ENCODE assay signal across 18 cellular contexts in the genomic region with DNA sequence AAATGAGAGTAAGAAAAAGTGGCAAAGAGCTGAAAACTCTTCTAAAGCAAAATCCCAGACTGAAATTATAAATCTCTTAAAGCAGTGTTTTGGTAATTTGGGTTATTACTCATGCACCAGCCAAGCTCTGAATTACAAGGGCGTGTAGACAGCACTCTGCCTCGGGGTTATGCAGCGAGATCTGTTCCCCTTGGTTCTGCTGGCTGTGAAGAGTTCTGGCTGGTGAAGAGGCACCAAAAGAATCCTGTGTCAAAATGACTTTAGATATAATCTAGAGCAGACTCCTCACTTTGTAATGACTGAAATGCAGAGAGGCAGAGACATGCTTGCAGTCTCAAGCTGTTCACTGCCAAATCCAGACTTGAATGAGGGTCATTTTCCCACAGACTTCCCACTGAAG.
DNase-seq lines count a peak whose midpoint lies in the region; ATAC-seq and TF ChIP-seq lines count a peak whose summit lies in the region.
"Had no signal": no experiment of that assay in that cellular context is flagged by ENCODE, and none has a peak within 500 bp of the region (broad histone marks: within the 10 kb centered on the region; RNA-seq: fewer than 3 reads in every experiment).

No MANE protein-coding gene starts in this region.

- POLR2A ChIA-PET in MCF 10A (lab: Yijun Ruan, JAX): no interaction called here

- H3K4me1 Mint-ChIP-seq in MCF 10A (ENCODE audit: insufficient read depth, unreplicated experiment): no peaks in the 10 kb centered on the region
- no peaks in the 10 kb centered on the region for H3K4me1 Mint-ChIP-seq in stimulated activated memory B cell treated with anti-CD40 and anti-IgM and Interleukin-4, amounts not matched to agents 10 μg/mL and 1 μg/mL and 100 μg/mL, for 72 hours
- H3K4me1 Mint-ChIP-seq: CD4-positive, alpha-beta memory T cell; memory B cell had no signal

- no peaks in the 10 kb centered on the region for H3K9me3 ChIP-seq in mesenchymal stem cell (ENCODE audit: control insufficient read depth, low read length)
- no peaks in the 10 kb centered on the region for H3K9me3 ChIP-seq in uterus
- H3K9me3 ChIP-seq: colonic mucosa, thoracic aorta had no signal

- H3K27ac Mint-ChIP-seq in MCF 10A (ENCODE audit: low read depth, unreplicated experiment): no peak overlapping the region
- no peak overlapping the region for H3K27ac Mint-ChIP-seq in stimulated activated memory B cell treated with anti-CD40 and anti-IgM and Interleukin-4, amounts not matched to agents 10 μg/mL and 1 μg/mL and 100 μg/mL, for 72 hours
- H3K27ac Mint-ChIP-seq: CD4-positive, alpha-beta memory T cell; memory B cell had no signal

- CTCF ChIA-PET in MCF 10A (lab: Yijun Ruan, JAX): interaction anchor here (0.6 to 1.1 kb wide), 3 partner anchors 9 to 1410 kb away, joined by 3 to 4 read pairs (median 3); no protein-coding TSS in a partner anchor

- H2BK12ac ChIP-seq in mesenchymal stem cell (ENCODE audit: low read length in 2 of 2): no peak overlapping the region

- no peak overlapping the region for H3K9ac ChIP-seq in mesenchymal stem cell (ENCODE audit: low read length)

- no peaks in the 10 kb centered on the region for H3K36me3 ChIP-seq in mesenchymal stem cell (ENCODE audit: control insufficient read depth in 1 of 2, insufficient read depth in 2 of 2, low read depth in 1 of 2, low read length in 2 of 2)
- H3K36me3 ChIP-seq in uterus: no peaks in the 10 kb centered on the region
- H3K36me3 ChIP-seq: colonic mucosa, thoracic aorta had no signal

- H3K4me2 ChIP-seq in mesenchymal stem cell (ENCODE audit: low read length, poor library complexity, severe bottlenecking): no peak overlapping the region

- no peak for TF ChIP-seq CTCF in MCF 10A (IDR thresholded peaks at IDR 0.05; ENCODE audit: unreplicated experiment)
- no peak for TF ChIP-seq CTCF in uterus (IDR thresholded peaks at IDR 0.05)

- no peak overlapping the region for H3K23ac ChIP-seq in mesenchymal stem cell (ENCODE audit: low read length in 2 of 2)

- no peaks in the 10 kb centered on the region for H3K9me3 Mint-ChIP-seq in MCF 10A (ENCODE audit: unreplicated experiment)
- peaks cover 3% of the 10 kb centered on the region for H3K9me3 Mint-ChIP-seq in stimulated activated memory B cell treated with anti-CD40 and anti-IgM and Interleukin-4, amounts not matched to agents 10 μg/mL and 1 μg/mL and 100 μg/mL, for 72 hours

- H3K18ac ChIP-seq in mesenchymal stem cell (ENCODE audit: low read depth in 1 of 2, low read length in 2 of 2): no peak overlapping the region

- no peaks in the 10 kb centered on the region for H3K36me3 Mint-ChIP-seq in MCF 10A (ENCODE audit: insufficient read depth, unreplicated experiment)
- H3K36me3 Mint-ChIP-seq in stimulated activated memory B cell treated with anti-CD40 and anti-IgM and Interleukin-4, amounts not matched to agents 10 μg/mL and 1 μg/mL and 100 μg/mL, for 72 hours: no peaks in the 10 kb centered on the region
- H3K36me3 Mint-ChIP-seq: CD4-positive, alpha-beta memory T cell; memory B cell had no signal

- H3K79me1 ChIP-seq in mesenchymal stem cell (replicated peaks; ENCODE audit: low read length, poor library complexity, severe bottlenecking): no peaks in the 10 kb centered on the region

- no peaks in the 10 kb centered on the region for H3K27me3 ChIP-seq in mesenchymal stem cell (ENCODE audit: control insufficient read depth in 1 of 2, insufficient read depth in 1 of 2, low read length in 2 of 2)
- no peaks in the 10 kb centered on the region for H3K27me3 ChIP-seq in uterus
- H3K27me3 ChIP-seq: colonic mucosa had no signal

- TF ChIP-seq POLR2A in uterus (IDR thresholded peaks at IDR 0.05): no peak

- H2BK120ac ChIP-seq in mesenchymal stem cell (ENCODE audit: low read depth, low read length): no peak overlapping the region

- peak; percentile 4 to 47 for DNase-seq in T47D (ENCODE audit: low read depth in 1 of 2, low spot score in 1 of 2)
- DNase-seq in MCF 10A (ENCODE audit: unreplicated experiment): no peak
- peak; percentile 27 for DNase-seq in astrocyte of the hippocampus (ENCODE audit: low read depth, low spot score)
- DNase-seq in mesenchymal stem cell: no peak
- peak in 1 of 2 donors; percentile 19 for DNase-seq in uterus
- no peak for DNase-seq in activated effector memory CD4-positive, alpha-beta T cell treated with anti-CD3 and anti-CD28 coated beads, Interleukin-2, amount 50 U/mL, for 16 hours
- no peak for DNase-seq in stimulated activated naive CD4-positive, alpha-beta T cell (lab: John Stamatoyannopoulos, UW)
- DNase-seq: activated CD4-positive, alpha-beta T cell treated with anti-CD3 and anti-CD28 coated beads for 1 hour; anterior cingulate cortex; CD4-positive, alpha-beta memory T cell; colonic mucosa; KBM-7; NCI-H2171 treated with DMSO at 0.1 percent for 48 hours; NK-92 treated with Interleukin-12 subunit alpha and Interleukin-12 subunit beta, amount 100 ng/mL, for 24 hours; stimulated activated CD4-positive, alpha-beta T cell treated with anti-CD3 and anti-CD28 coated beads, Interleukin-4, amount 100 ng/mL, for 24 hours had no signal

- no peak overlapping the region for H2AK5ac ChIP-seq in mesenchymal stem cell (ENCODE audit: low read length, severe bottlenecking)

- H3K27ac ChIP-seq in mesenchymal stem cell (ENCODE audit: low read length, poor library complexity, severe bottlenecking) (peak overlapping the region; percentile 35), uterus (peak overlapping the region; percentile 30 to 59)
- H3K27ac ChIP-seq: colonic mucosa, thoracic aorta had no signal

- no peak overlapping the region for H3K14ac ChIP-seq in mesenchymal stem cell (ENCODE audit: low read length in 2 of 2)

- no TSS peak for BruUV-seq in MCF 10A (replicated peaks; lab: Mats Ljungman, UMichigan)

- no peak overlapping the region for H2BK15ac ChIP-seq in mesenchymal stem cell (ENCODE audit: low read depth, poor library complexity, severe bottlenecking)

- intact Hi-C loops in MCF 10A (cut with micrococcal nuclease): no loop called here
- intact Hi-C loops in uterus (cut with DNase I; ENCODE audit: low total_unique reads): no loop called here

- no peak overlapping the region for H2BK5ac ChIP-seq in mesenchymal stem cell (ENCODE audit: low read depth, low read length, poor library complexity, severe bottlenecking)

- H3K4me3 ChIP-seq in mesenchymal stem cell (ENCODE audit: insufficient read depth in 1 of 2, low read depth in 1 of 2, low read length in 2 of 2) (no peak overlapping the region), uterus (no peak overlapping the region)
- H3K4me3 ChIP-seq: colonic mucosa, thoracic aorta had no signal

- H4K8ac ChIP-seq in mesenchymal stem cell (ENCODE audit: low read length): no peak overlapping the region

- WGBS in mesenchymal stem cell: 31% methylated on average over 3 of the region's 3 CpGs

- H3K4ac ChIP-seq in mesenchymal stem cell (ENCODE audit: low read depth in 1 of 2, low read length in 2 of 2): no peak overlapping the region

- ATAC-seq in stimulated activated memory B cell treated with anti-CD40 and anti-IgM and Interleukin-4, amounts not matched to agents 10 μg/mL and 1 μg/mL and 100 μg/mL, for 72 hours: no peak

- H3K4me1 ChIP-seq in mesenchymal stem cell (ENCODE audit: control insufficient read depth, insufficient read depth, low read depth, low read length) (peaks cover 2% of the 10 kb centered on the region), uterus (no peaks in the 10 kb centered on the region)
- H3K4me1 ChIP-seq: colonic mucosa had no signal

- H4K91ac ChIP-seq in mesenchymal stem cell (ENCODE audit: low read length): no peak overlapping the region

- no peak overlapping the region for H3K4me3 Mint-ChIP-seq in MCF 10A (ENCODE audit: unreplicated experiment)
- H3K4me3 Mint-ChIP-seq in stimulated activated memory B cell treated with anti-CD40 and anti-IgM and Interleukin-4, amounts not matched to agents 10 μg/mL and 1 μg/mL and 100 μg/mL, for 72 hours: no peak overlapping the region
- H3K4me3 Mint-ChIP-seq: CD4-positive, alpha-beta memory T cell; memory B cell had no signal

- no peak overlapping the region for H2AFZ ChIP-seq in mesenchymal stem cell (ENCODE audit: low read depth, low read length)

- H3K27me3 Mint-ChIP-seq in MCF 10A (ENCODE audit: insufficient read depth, unreplicated experiment): no peaks in the 10 kb centered on the region
- no peaks in the 10 kb centered on the region for H3K27me3 Mint-ChIP-seq in stimulated activated memory B cell treated with anti-CD40 and anti-IgM and Interleukin-4, amounts not matched to agents 10 μg/mL and 1 μg/mL and 100 μg/mL, for 72 hours
- H3K27me3 Mint-ChIP-seq: CD4-positive, alpha-beta memory T cell; memory B cell had no signal

- in situ Hi-C loops in T47D (cut with HindIII; ENCODE audit: low pct_unique_long_range_greater_than_20kb, low sequenced_read_pairs): no loop called here

Comparison
In these comparisons a context has a peak if more than half of its experiments do, and no peak if none do; other contexts are left out.
1. DNase-seq: peak in T47D (2 of 2) and astrocyte of the hippocampus (single experiment); none in MCF 10A (single experiment), mesenchymal stem cell (single experiment), activated effector memory CD4-positive, alpha-beta T cell treated with anti-CD3 and anti-CD28 coated beads, Interleukin-2, amount 50 U/mL, for 16 hours (single experiment) and stimulated activated naive CD4-positive, alpha-beta T cell (0 of 6).